In the genomic region with DNA sequence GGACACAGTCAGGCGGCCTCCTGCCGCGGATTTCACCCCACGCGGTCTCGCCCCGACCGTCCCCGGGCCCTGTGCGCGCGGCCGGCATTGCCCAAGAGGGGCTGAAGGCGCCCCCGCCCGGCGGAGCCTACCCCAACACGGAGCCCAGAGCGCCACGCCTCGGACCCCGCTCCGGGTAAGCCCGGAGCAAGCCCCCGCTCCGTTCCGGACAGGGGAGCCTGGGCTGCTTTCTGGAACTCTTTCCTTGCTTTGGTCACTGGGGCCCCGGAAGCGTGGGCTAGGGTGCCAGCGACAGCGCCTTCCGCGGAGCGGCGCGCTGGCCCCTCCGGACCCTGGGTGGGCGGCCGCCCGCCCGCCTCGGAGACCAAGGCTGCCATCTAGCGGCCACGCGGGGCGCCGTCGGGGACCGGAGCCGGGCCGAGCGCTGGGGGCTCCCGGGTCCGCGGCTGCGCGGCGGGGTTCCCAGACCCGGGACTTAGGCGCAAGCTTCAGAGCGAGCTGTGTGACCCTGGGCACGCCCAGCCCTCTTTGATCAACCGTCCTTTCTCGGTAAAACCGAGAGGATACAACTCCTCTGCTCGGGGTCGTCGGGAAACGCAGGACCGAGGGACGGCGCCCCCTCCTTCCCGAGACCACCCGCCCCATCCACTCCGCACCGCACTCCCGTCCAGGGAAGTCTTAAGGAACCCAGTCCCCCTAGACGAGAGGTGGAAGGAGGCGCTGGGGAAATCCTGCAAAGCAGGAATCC, we compare ENCODE assay signal across 7 cellular contexts. TPM values are rescaled to one million over a fixed set of nuclear protein-coding genes. Genes with fewer than 3 reads are reported as not detected.
DNase-seq lines count a peak whose midpoint lies in the region; ATAC-seq and TF ChIP-seq lines count a peak whose summit lies in the region.

No MANE protein-coding gene starts in this region.

- no peak overlapping the region for H3K4me3 Mint-ChIP-seq in immature natural killer cell

- TF ChIP-seq RAD21 in SK-N-SH (IDR thresholded peaks at IDR 0.05; ENCODE audit: low read length), result peak; percentile 65

- TF ChIP-seq CTCF in GM13977 (IDR thresholded peaks at IDR 0.05; ENCODE audit: extremely low read depth, insufficient read depth, missing control alignments) (peak; percentile 87), SK-N-SH (IDR thresholded peaks at IDR 0.05) (peak; percentile 69), astrocyte of the spinal cord (IDR thresholded peaks at IDR 0.05; ENCODE audit: low read depth, low read length) (peak; percentile 54)

- peaks cover 0 to 10% of the 10 kb centered on the region in 2 donors for H3K4me1 Mint-ChIP-seq in immature natural killer cell

- DNase-seq in GM13977 (ENCODE audit: low spot score), result peak; percentile 84
- peak; percentile 94 for DNase-seq in SK-N-SH
- DNase-seq in astrocyte of the spinal cord (ENCODE audit: low read depth, low spot score), result no peak
- DNase-seq in immature natural killer cell, result peak; percentile 18 to 32 (median 19)
- DNase-seq in stimulated activated CD4-positive, alpha-beta T cell treated with anti-CD3 and anti-CD28 coated beads, Interleukin-4, amount 100 ng/mL, for 48 hours (ENCODE audit: low read depth in 2 of 2), result peak; percentile 26 to 58

- in situ Hi-C loops in GM13977 (cut with MboI; ENCODE audit: low pct_unique_long_range_greater_than_20kb, low sequenced_read_pairs, unreplicated experiment), result no loop called here
- in situ Hi-C loops in astrocyte of the spinal cord (cut with HindIII; ENCODE audit: low sequenced_read_pairs), result no loop called here

- no peak overlapping the region for H3K27ac ChIP-seq in SK-N-SH (ENCODE audit: low read depth in 2 of 2, low read length in 1 of 2)

- no peaks in the 10 kb centered on the region for H3K9me2 ChIP-seq in SK-N-SH

- no peak overlapping the region for H3K27ac Mint-ChIP-seq in immature natural killer cell

- ATAC-seq in HG02759 (IDR thresholded peaks at IDR 0.05; ENCODE audit: unreplicated experiment) (no peak), HG03565 (IDR thresholded peaks at IDR 0.05; ENCODE audit: unreplicated experiment) (no peak)

- no peaks in the 10 kb centered on the region for H3K79me2 ChIP-seq in SK-N-SH (ENCODE audit: insufficient read depth)

- H3K36me3 ChIP-seq in SK-N-SH (replicated peaks in 1 of 2; ENCODE audit: control insufficient read depth in 1 of 2, insufficient read depth in 2 of 2, low read length in 1 of 2), result no peaks in the 10 kb centered on the region

- peaks cover 93% of the 10 kb centered on the region for H3K27me3 ChIP-seq in SK-N-SH (ENCODE audit: insufficient read depth)

- 6% methylated on average over 17 of the region's 79 CpGs for WGBS in SK-N-SH (ENCODE audit: low lambda C conversion rate)

- no peaks in the 10 kb centered on the region for H3K9me3 ChIP-seq in SK-N-SH

- POLR2A ChIA-PET in SK-N-SH (lab: Yijun Ruan, JAX), result no interaction called here

- peaks cover 0 to 3% (median 0%) of the 10 kb centered on the region in 3 donors for H3K36me3 Mint-ChIP-seq in immature natural killer cell

- no peaks in the 10 kb centered on the region for H4K20me1 ChIP-seq in SK-N-SH (ENCODE audit: insufficient read depth)

- H3K4me3 ChIP-seq in SK-N-SH (ENCODE audit: low read depth in 2 of 2, low read length in 1 of 2) (peak overlapping the region; percentile 9 to 35; a peak in 2 of 4 replicates), astrocyte of the spinal cord (ENCODE audit: low read depth, low read length) (no peak overlapping the region)

- no peak overlapping the region for H2AFZ ChIP-seq in SK-N-SH (ENCODE audit: low read depth)

- no peak for TF ChIP-seq EP300 in SK-N-SH (IDR thresholded peaks at IDR 0.05; ENCODE audit: borderline replicate concordance in 1 of 2, low read depth in 1 of 2, low read length in 1 of 2)

- peaks cover 0 to 3% (median 0%) of the 10 kb centered on the region in 6 donors for H3K9me3 Mint-ChIP-seq in immature natural killer cell

- CTCF ChIA-PET in SK-N-SH (lab: Yijun Ruan, JAX), result interaction anchor here (0.7 to 3.0 kb wide), 20 partner anchors 8 to 793 kb away, joined by 3 to 19 read pairs (median 3); no protein-coding TSS in a partner anchor

- H3F3A ChIP-seq in SK-N-SH (replicated peaks; ENCODE audit: insufficient read depth), result no peaks in the 10 kb centered on the region

- H3K4me1 ChIP-seq in SK-N-SH (ENCODE audit: control insufficient read depth in 1 of 2, insufficient read depth in 2 of 2, low read depth in 1 of 2, low read length in 1 of 2), result peaks cover 0 to 2% of the 10 kb centered on the region in 2 experiments; a peak in 1 of 4 replicates

- peak overlapping the region; percentile 41 for H3K4me2 ChIP-seq in SK-N-SH

- no peak overlapping the region for H3K9ac ChIP-seq in SK-N-SH

- peaks cover 9 to 39% (median 19%) of the 10 kb centered on the region in 3 donors for H3K27me3 Mint-ChIP-seq in immature natural killer cell (ENCODE audit: low read depth in 3 of 3)

TF ChIP-seq in SK-N-SH, 30 proteins besides CTCF, POLR2A, EP300 and RAD21:
- TF ChIP-seq CHD2 (IDR thresholded peaks at IDR 0.05; ENCODE audit: low read length, partially characterized antibody), result no peak
- TF ChIP-seq SMC3 (IDR thresholded peaks at IDR 0.05; ENCODE audit: low read depth, low read length), result peak; percentile 40
- TF ChIP-seq NRF1 (IDR thresholded peaks at IDR 0.05; ENCODE audit: low read depth, low read length), result no peak
- TF ChIP-seq JUND (IDR thresholded peaks at IDR 0.05), result no peak

RNA-seq across cellular contexts. Expression of gene RRAGC, which starts 41.4 kb away (rescaled TPM):
- polyA plus RNA-seq in SK-N-SH (2012; rRNA removed) (8.8 and 9.6 TPM in 2 replicates), immature natural killer cell (10 to 100 TPM in 1 of 3 donors, 1 to 10 TPM in 2; 6.3 to 10.3 (median 7.8) TPM)
- polyA plus RNA-seq in SK-N-SH (2012; cell fraction: cytosol; rRNA removed), result 16.9 and 21.5 TPM in 2 replicates
- 3.9 and 6.7 TPM in 2 replicates for polyA plus RNA-seq in SK-N-SH (2012; cell fraction: nucleus; rRNA removed)

RNA-seq across cellular contexts. Expression of gene MYCBP, which starts 55.0 kb away (rescaled TPM):
- polyA plus RNA-seq in SK-N-SH (2012; rRNA removed) (16.0 and 17.5 TPM in 2 replicates), immature natural killer cell (10 to 100 TPM; 39.3 to 58.0 (median 47.3) TPM)
- polyA plus RNA-seq in SK-N-SH (2012; cell fraction: cytosol; rRNA removed), result 21.2 and 27.7 TPM in 2 replicates
- 4.6 and 8.0 TPM in 2 replicates for polyA plus RNA-seq in SK-N-SH (2012; cell fraction: nucleus; rRNA removed)
